22 cellular contexts compared by ENCODE assay signal in the genomic region with DNA sequence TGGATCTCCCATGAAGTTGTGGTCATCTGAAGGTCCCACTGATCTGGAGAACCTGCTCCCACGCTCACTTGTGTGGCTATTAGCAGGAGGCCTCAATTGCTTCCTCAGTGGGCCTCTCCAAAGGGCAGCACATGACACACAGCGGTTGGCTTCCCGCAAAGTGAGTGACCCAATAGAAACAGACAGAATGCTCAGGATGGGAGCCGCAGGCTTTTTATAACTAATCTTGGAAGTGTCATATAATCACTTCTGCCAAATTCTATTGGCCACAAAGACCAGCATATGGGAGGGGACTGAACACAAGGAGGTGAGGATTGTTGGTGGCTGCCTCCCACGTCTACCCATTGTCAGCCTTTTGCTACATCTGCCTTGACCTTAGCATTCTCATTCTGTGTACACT. TPM values are rescaled to one million over a fixed set of nuclear protein-coding genes. Genes with fewer than 3 reads are reported as not detected.
DNase-seq lines count a peak whose midpoint lies in the region; ATAC-seq and TF ChIP-seq lines count a peak whose summit lies in the region.
"Had no signal": no experiment of that assay in that cellular context is flagged by ENCODE, and none has a peak within 500 bp of the region (broad histone marks: within the 10 kb centered on the region; RNA-seq: fewer than 3 reads in every experiment).

No MANE protein-coding gene starts in this region.

- no peak for DNase-seq in activated CD8-positive, alpha-beta T cell treated with anti-CD3 and anti-CD28 coated beads for 36 hours
- DNase-seq in activated CD8-positive, alpha-beta T cell treated with anti-CD3 and anti-CD28 coated beads, Interleukin-2, amount 10 ng/mL, durations not matched to agents 7 days and 5 days: no peak
- DNase-seq in MCF 10A (ENCODE audit: unreplicated experiment): no peak
- DNase-seq in breast epithelium (ENCODE audit: low spot score in 2 of 2): no peak
- peak in 1 of 2 donors; percentile 7 for DNase-seq in psoas muscle
- DNase-seq in C1 segment of cervical spinal cord (lab: John Stamatoyannopoulos, UW): no peak
- no peak for DNase-seq in NCI-H146 (lab: John Stamatoyannopoulos, UW)
- DNase-seq: AML-193; BE2C; Calu3; CD4-positive, alpha-beta memory T cell; COR-L47; DMS53; DMS79 treated with DMSO at 0.1 percent for 48 hours; GF-D8; H9; HFFc6 had no signal

- H3K27me3 ChIP-seq in breast epithelium (no peaks in the 10 kb centered on the region), psoas muscle (ENCODE audit: insufficient read depth in 3 of 3, low read length in 2 of 3) (no peaks in the 10 kb centered on the region)
- H3K27me3 ChIP-seq: BE2C; BLaER1 treated with 17β-estradiol and CSF1 and Interleukin-3, amounts not matched to agents 10 nM and 100 nM had no signal

- H3K27ac Mint-ChIP-seq in activated CD8-positive, alpha-beta T cell treated with anti-CD3 and anti-CD28 coated beads for 36 hours: peak overlapping the region; percentile 27
- no peak overlapping the region for H3K27ac Mint-ChIP-seq in activated CD8-positive, alpha-beta T cell treated with anti-CD3 and anti-CD28 coated beads, Interleukin-2, amount 10 ng/mL, durations not matched to agents 7 days and 5 days
- H3K27ac Mint-ChIP-seq in MCF 10A (ENCODE audit: low read depth, unreplicated experiment): peak overlapping the region; percentile 46
- H3K27ac Mint-ChIP-seq: GM23338, H9, HFFc6 had no signal

- no TSS peak for BruUV-seq in MCF 10A (replicated peaks; lab: Mats Ljungman, UMichigan)

- H3K36me3 ChIP-seq in breast epithelium: no peaks in the 10 kb centered on the region
- H3K36me3 ChIP-seq in psoas muscle (ENCODE audit: insufficient read depth in 1 of 2, low read depth in 1 of 2): peaks cover 0 to 23% of the 10 kb centered on the region in 2 donors

- H3K4me3 Mint-ChIP-seq in activated CD8-positive, alpha-beta T cell treated with anti-CD3 and anti-CD28 coated beads for 36 hours: no peak overlapping the region
- no peak overlapping the region for H3K4me3 Mint-ChIP-seq in activated CD8-positive, alpha-beta T cell treated with anti-CD3 and anti-CD28 coated beads, Interleukin-2, amount 10 ng/mL, durations not matched to agents 7 days and 5 days
- H3K4me3 Mint-ChIP-seq in MCF 10A (ENCODE audit: unreplicated experiment): no peak overlapping the region
- H3K4me3 Mint-ChIP-seq: CD4-positive, alpha-beta memory T cell; GM23338; H9; HFFc6 had no signal

- H3K4me3 ChIP-seq in breast epithelium: no peak overlapping the region
- no peak overlapping the region for H3K4me3 ChIP-seq in psoas muscle
- H3K4me3 ChIP-seq: BLaER1 treated with 17β-estradiol and CSF1 and Interleukin-3, amounts not matched to agents 10 nM and 100 nM; GM23338 had no signal

- CTCF ChIA-PET in activated CD8-positive, alpha-beta T cell treated with anti-CD3 and anti-CD28 coated beads for 36 hours (lab: Charles Lee): interaction anchor here (0.8 to 2.8 kb wide), 4 partner anchors 9 to 300 kb away, joined by 3 to 17 read pairs (median 4); no protein-coding TSS in a partner anchor
- CTCF ChIA-PET in activated CD8-positive, alpha-beta T cell treated with anti-CD3 and anti-CD28 coated beads, Interleukin-2, amount 10 ng/mL, durations not matched to agents 7 days and 5 days (lab: Charles Lee): interaction anchor here (2.1 kb wide), 1 partner anchor 21 kb away, joined by 7 read pairs; no protein-coding TSS in a partner anchor
- CTCF ChIA-PET in MCF 10A (lab: Yijun Ruan, JAX): interaction anchor here (0.7 to 1.2 kb wide), 4 partner anchors 9 to 395 kb away, joined by 3 to 5 read pairs (median 3); a partner anchor contains a TSS

- peaks cover 7% of the 10 kb centered on the region for H3K36me3 Mint-ChIP-seq in activated CD8-positive, alpha-beta T cell treated with anti-CD3 and anti-CD28 coated beads for 36 hours (ENCODE audit: low read depth)
- peaks cover 7% of the 10 kb centered on the region for H3K36me3 Mint-ChIP-seq in activated CD8-positive, alpha-beta T cell treated with anti-CD3 and anti-CD28 coated beads, Interleukin-2, amount 10 ng/mL, durations not matched to agents 7 days and 5 days (ENCODE audit: low read depth)
- H3K36me3 Mint-ChIP-seq in MCF 10A (ENCODE audit: insufficient read depth, unreplicated experiment): peaks cover 34% of the 10 kb centered on the region

- ATAC-seq in activated CD8-positive, alpha-beta T cell treated with anti-CD3 and anti-CD28 coated beads for 36 hours: no peak
- ATAC-seq in activated CD8-positive, alpha-beta T cell treated with anti-CD3 and anti-CD28 coated beads, Interleukin-2, amount 10 ng/mL, durations not matched to agents 7 days and 5 days: no peak
- ATAC-seq in psoas muscle: no peak
- ATAC-seq: GM23338, HCT116 had no signal

- H3K9me3 ChIP-seq in breast epithelium (no peaks in the 10 kb centered on the region), psoas muscle (no peaks in the 10 kb centered on the region)
- H3K9me3 ChIP-seq: BE2C; BLaER1 treated with 17β-estradiol and CSF1 and Interleukin-3, amounts not matched to agents 10 nM and 100 nM had no signal

- H3K27ac ChIP-seq in breast epithelium (no peak overlapping the region), psoas muscle (peak overlapping the region; percentile 38)
- H3K27ac ChIP-seq: 22Rv1; BLaER1 treated with 17β-estradiol and CSF1 and Interleukin-3, amounts not matched to agents 10 nM and 100 nM had no signal

- no peaks in the 10 kb centered on the region for H3K9me3 Mint-ChIP-seq in activated CD8-positive, alpha-beta T cell treated with anti-CD3 and anti-CD28 coated beads for 36 hours
- no peaks in the 10 kb centered on the region for H3K9me3 Mint-ChIP-seq in activated CD8-positive, alpha-beta T cell treated with anti-CD3 and anti-CD28 coated beads, Interleukin-2, amount 10 ng/mL, durations not matched to agents 7 days and 5 days (ENCODE audit: insufficient read depth)
- no peaks in the 10 kb centered on the region for H3K9me3 Mint-ChIP-seq in MCF 10A (ENCODE audit: unreplicated experiment)
- H3K9me3 Mint-ChIP-seq: GM23338, H9, HFFc6 had no signal

- H3K4me1 ChIP-seq in breast epithelium (no peaks in the 10 kb centered on the region), psoas muscle (no peaks in the 10 kb centered on the region)
- H3K4me1 ChIP-seq: BE2C; BLaER1 treated with 17β-estradiol and CSF1 and Interleukin-3, amounts not matched to agents 10 nM and 100 nM had no signal

- TF ChIP-seq POLR2A in breast epithelium (IDR thresholded peaks at IDR 0.05): no peak

- intact Hi-C loops in activated CD8-positive, alpha-beta T cell treated with anti-CD3 and anti-CD28 coated beads for 36 hours (cut with micrococcal nuclease): no loop called here
- intact Hi-C loops in MCF 10A (cut with micrococcal nuclease) (no loop called here), breast epithelium (cut with DNase I; ENCODE audit: low total_unique reads) (no loop called here), psoas muscle (cut with DNase I) (no loop called here)

- WGBS in psoas muscle, 3 donors: 96 to 98% (median 97%) methylated on average over 5 of the region's 5 CpGs

- H3K4me1 Mint-ChIP-seq in activated CD8-positive, alpha-beta T cell treated with anti-CD3 and anti-CD28 coated beads for 36 hours (ENCODE audit: low read depth): no peaks in the 10 kb centered on the region
- H3K4me1 Mint-ChIP-seq in activated CD8-positive, alpha-beta T cell treated with anti-CD3 and anti-CD28 coated beads, Interleukin-2, amount 10 ng/mL, durations not matched to agents 7 days and 5 days (ENCODE audit: low read depth): no peaks in the 10 kb centered on the region
- H3K4me1 Mint-ChIP-seq in MCF 10A (ENCODE audit: insufficient read depth, unreplicated experiment): no peaks in the 10 kb centered on the region

- TF ChIP-seq CTCF in activated CD8-positive, alpha-beta T cell treated with anti-CD3 and anti-CD28 coated beads for 36 hours (IDR thresholded peaks at IDR 0.05): no peak
- TF ChIP-seq CTCF in MCF 10A (IDR thresholded peaks at IDR 0.05; ENCODE audit: unreplicated experiment): no peak
- TF ChIP-seq CTCF in breast epithelium (IDR thresholded peaks at IDR 0.05): no peak
- no peak for TF ChIP-seq CTCF in psoas muscle (IDR thresholded peaks at IDR 0.05)

- no peaks in the 10 kb centered on the region for H3K27me3 Mint-ChIP-seq in activated CD8-positive, alpha-beta T cell treated with anti-CD3 and anti-CD28 coated beads for 36 hours
- no peaks in the 10 kb centered on the region for H3K27me3 Mint-ChIP-seq in activated CD8-positive, alpha-beta T cell treated with anti-CD3 and anti-CD28 coated beads, Interleukin-2, amount 10 ng/mL, durations not matched to agents 7 days and 5 days (ENCODE audit: low read depth)
- H3K27me3 Mint-ChIP-seq in MCF 10A (ENCODE audit: insufficient read depth, unreplicated experiment): no peaks in the 10 kb centered on the region
- H3K27me3 Mint-ChIP-seq: CD4-positive, alpha-beta memory T cell had no signal

- POLR2A ChIA-PET in activated CD8-positive, alpha-beta T cell treated with anti-CD3 and anti-CD28 coated beads for 36 hours (lab: Charles Lee): interaction anchor here (0.9 kb wide), 1 partner anchor 256 kb away, joined by 5 read pairs; no protein-coding TSS in a partner anchor
- POLR2A ChIA-PET in activated CD8-positive, alpha-beta T cell treated with anti-CD3 and anti-CD28 coated beads, Interleukin-2, amount 10 ng/mL, durations not matched to agents 7 days and 5 days (lab: Charles Lee): no interaction called here
- POLR2A ChIA-PET in MCF 10A (lab: Yijun Ruan, JAX): interaction anchor here (0.6 to 0.9 kb wide), 2 partner anchors 9 to 342 kb away, joined by 3 read pairs; a partner anchor contains a TSS

RNA-seq across cellular contexts. Expression of a gene that starts 22.1 kb away (rescaled TPM):
- 1 to 10 TPM; 1.1 to 1.4 TPM for total RNA-seq in activated CD8-positive, alpha-beta T cell treated with anti-CD3 and anti-CD28 coated beads for 36 hours
- total RNA-seq in activated CD8-positive, alpha-beta T cell treated with anti-CD3 and anti-CD28 coated beads, Interleukin-2, amount 10 ng/mL, durations not matched to agents 7 days and 5 days: under 1 TPM in 1 of 2 experiments, not detected in 1; 0.34 TPM
- 88.8 and 104 TPM in 2 replicates for total RNA-seq in MCF 10A (2022)
- total RNA-seq in breast epithelium: 100 to 1,000 TPM in 1 of 3 donors, 10 to 100 TPM in 2; 38.8 to 121 (median 67.2) TPM
- 10 to 100 TPM; 27.8 to 46.3 (median 31.7) TPM for total RNA-seq in psoas muscle
- 10 to 100 TPM; 14.7 to 25.1 (median 19.5) TPM for polyA plus RNA-seq in psoas muscle
- total RNA-seq: CD4-positive, alpha-beta memory T cell; G401 had no signal
- polyA plus RNA-seq: CD4-positive, alpha-beta memory T cell had no signal

RNA-seq across cellular contexts. Expression of a gene that starts 54.3 kb away (rescaled TPM):
- 100 to 1,000 TPM; 300 to 301 TPM for total RNA-seq in activated CD8-positive, alpha-beta T cell treated with anti-CD3 and anti-CD28 coated beads for 36 hours
- 100 to 1,000 TPM; 244 to 272 TPM for total RNA-seq in activated CD8-positive, alpha-beta T cell treated with anti-CD3 and anti-CD28 coated beads, Interleukin-2, amount 10 ng/mL, durations not matched to agents 7 days and 5 days
- total RNA-seq in MCF 10A (2022) (165 and 211 TPM in 2 replicates), breast epithelium (100 to 1,000 TPM; 391 to 498 (median 457) TPM), psoas muscle (100 to 1,000 TPM in 3 of 4 donors, 10 to 100 TPM in 1; 96.3 to 166 (median 127) TPM)
- polyA plus RNA-seq in psoas muscle: 100 to 1,000 TPM; 247 to 268 (median 257) TPM

Comparison
In these comparisons a context has a peak if more than half of its experiments do, and no peak if none do; other contexts are left out.
1. RNA of a gene that starts 22.1 kb away (total RNA-seq): 88.8 to 104 TPM in MCF 10A, 38.8 to 121 TPM in breast epithelium and 27.8 to 46.3 TPM in psoas muscle; 1.1 to 1.4 TPM in activated CD8-positive, alpha-beta T cell treated with anti-CD3 and anti-CD28 coated beads for 36 hours and 0.34 TPM in activated CD8-positive, alpha-beta T cell treated with anti-CD3 and anti-CD28 coated beads, Interleukin-2, amount 10 ng/mL, durations not matched to agents 7 days and 5 days; every median in the first group is over 10 times any median in the second.